In the genomic region with DNA sequence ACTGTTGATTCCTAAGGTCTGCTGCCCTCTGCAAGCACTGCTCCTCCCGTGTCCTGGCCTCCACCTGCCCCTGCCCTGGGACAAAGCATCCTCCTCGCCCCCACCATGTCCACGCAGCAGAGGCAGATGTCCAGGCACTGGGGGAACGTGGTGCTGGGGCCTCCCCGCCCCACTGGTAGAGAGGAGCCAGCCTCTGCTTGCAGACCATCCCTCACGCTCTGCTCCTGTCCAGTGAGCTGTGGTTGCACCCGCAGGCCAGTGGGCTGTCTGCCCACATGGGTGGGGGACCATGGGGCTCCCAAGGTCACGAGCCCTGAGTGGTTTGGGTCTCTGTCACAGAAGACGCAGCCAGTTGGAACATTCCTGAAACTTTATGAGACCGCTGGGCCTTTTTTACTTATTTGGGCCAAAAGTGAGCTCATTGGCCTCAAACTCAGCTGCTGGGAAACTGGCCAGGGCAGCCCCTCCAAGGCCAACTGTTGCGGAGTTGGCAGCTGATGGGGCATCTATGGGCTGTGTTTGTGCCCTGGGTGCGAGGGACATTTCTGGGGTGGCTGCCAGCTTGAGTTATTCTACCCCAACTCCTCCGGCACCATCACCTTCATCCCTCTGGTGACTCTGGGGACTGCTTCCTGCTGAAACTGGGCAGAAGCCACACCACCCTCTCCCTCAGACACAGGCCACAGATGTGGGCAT, we compare ENCODE assay signal across 18 cellular contexts.
A peak's percentile ranks its signal among the peaks of the same experiment; 100 is the strongest.
DNase-seq lines count a peak whose midpoint lies in the region; FAIRE-seq and TF ChIP-seq lines count a peak whose summit lies in the region.
"Had no signal": no experiment of that assay in that cellular context is flagged by ENCODE, and none has a peak within 500 bp of the region (broad histone marks: within the 10 kb centered on the region; RNA-seq: fewer than 3 reads in every experiment).

No MANE protein-coding gene starts in this region.

- peaks cover 0 to 5% of the 10 kb centered on the region in 2 donors for H3K36me3 ChIP-seq in kidney (ENCODE audit: control insufficient read depth in 1 of 2, insufficient read depth in 2 of 2, low read length in 2 of 2)
- no peaks in the 10 kb centered on the region for H3K36me3 ChIP-seq in vagina
- H3K36me3 ChIP-seq in esophagus muscularis mucosa: peaks cover 0 to 30% (median under 1%) of the 10 kb centered on the region in 4 donors
- H3K36me3 ChIP-seq: BE2C had no signal

- no peak for FAIRE-seq in kidney (lab: Jason Lieb, UNC)
- FAIRE-seq: RCC 7860 had no signal

- WGBS in esophagus muscularis mucosa: 86% methylated on average over 11 of the region's 13 CpGs

- no peak overlapping the region for H3K4me3 ChIP-seq in kidney (ENCODE audit: low read length in 2 of 2)
- H3K4me3 ChIP-seq in vagina: no peak overlapping the region
- no peak overlapping the region for H3K4me3 ChIP-seq in esophagus muscularis mucosa

- TF ChIP-seq CTCF in kidney (IDR thresholded peaks at IDR 0.05; ENCODE audit: borderline replicate concordance, extremely low read depth, insufficient read depth) (no peak), vagina (IDR thresholded peaks at IDR 0.05) (peak in 1 of 3 experiments; percentile 16), esophagus muscularis mucosa (IDR thresholded peaks at IDR 0.05) (no peak)

- H3K27me3 ChIP-seq in vagina (no peaks in the 10 kb centered on the region), esophagus muscularis mucosa (peaks cover 0 to 25% (median 0%) of the 10 kb centered on the region in 4 donors)
- H3K27me3 ChIP-seq: BE2C had no signal

- no peak for TF ChIP-seq EP300 in esophagus muscularis mucosa (IDR thresholded peaks at IDR 0.05)

- TF ChIP-seq POLR2A in vagina (IDR thresholded peaks at IDR 0.05): no peak
- TF ChIP-seq POLR2A in esophagus muscularis mucosa (IDR thresholded peaks at IDR 0.05; ENCODE audit: low read depth): no peak

- H3K4me1 ChIP-seq in kidney (ENCODE audit: control insufficient read depth in 1 of 2, insufficient read depth in 1 of 2, low read depth in 1 of 2, low read length in 2 of 2): no peaks in the 10 kb centered on the region
- peaks cover 17% of the 10 kb centered on the region for H3K4me1 ChIP-seq in vagina
- H3K4me1 ChIP-seq in esophagus muscularis mucosa: no peaks in the 10 kb centered on the region
- H3K4me1 ChIP-seq: BE2C had no signal

- H3K27ac ChIP-seq in kidney (ENCODE audit: low read depth in 2 of 2, low read length in 2 of 2) (no peak overlapping the region), vagina (peak overlapping the region; percentile 76), esophagus muscularis mucosa (replicated peaks in 1 of 4) (no peak overlapping the region)

- intact Hi-C loops in kidney (cut with DNase I): no loop called here
- intact Hi-C loops in vagina (cut with DNase I): no loop called here
- intact Hi-C loops in esophagus muscularis mucosa (cut with DNase I): no loop called here

- H3K9ac ChIP-seq in kidney (ENCODE audit: low read length in 2 of 2): no peak overlapping the region

- DNase-seq in astrocyte of the hippocampus (ENCODE audit: low read depth, low spot score) (peak; percentile 36), kidney (peak; percentile 54), putamen (ENCODE audit: low spot score) (peak; percentile 54), vagina (ENCODE audit: extremely low spot score in 2 of 2) (no peak), NCI-H774 (lab: John Stamatoyannopoulos, UW) (no peak), esophagus muscularis mucosa (ENCODE audit: extremely low spot score) (no peak), SIG-M5 (lab: John Stamatoyannopoulos, UW) (no peak)
- DNase-seq: BE2C; CD4-positive, alpha-beta memory T cell; DND-41; GF-D8; H7; MV-4-11; NCI-H1436 treated with DMSO at 0.1 percent for 48 hours; NCI-H2081; NCI-H510A treated with DMSO at 0.1 percent for 48 hours; SHP77 had no signal

- no peaks in the 10 kb centered on the region for H3K9me3 ChIP-seq in kidney (ENCODE audit: control insufficient read depth in 1 of 2, low read length in 2 of 2)
- no peaks in the 10 kb centered on the region for H3K9me3 ChIP-seq in vagina
- no peaks in the 10 kb centered on the region for H3K9me3 ChIP-seq in esophagus muscularis mucosa
- H3K9me3 ChIP-seq: BE2C had no signal

Comparison
In these comparisons a context has a peak if more than half of its experiments do, and no peak if none do; other contexts are left out.
1. DNase-seq: peak in astrocyte of the hippocampus (single experiment), kidney (single experiment) and putamen (single experiment); none in vagina (0 of 2), NCI-H774 (single experiment), esophagus muscularis mucosa (single experiment) and SIG-M5 (single experiment).